In the genomic region with DNA sequence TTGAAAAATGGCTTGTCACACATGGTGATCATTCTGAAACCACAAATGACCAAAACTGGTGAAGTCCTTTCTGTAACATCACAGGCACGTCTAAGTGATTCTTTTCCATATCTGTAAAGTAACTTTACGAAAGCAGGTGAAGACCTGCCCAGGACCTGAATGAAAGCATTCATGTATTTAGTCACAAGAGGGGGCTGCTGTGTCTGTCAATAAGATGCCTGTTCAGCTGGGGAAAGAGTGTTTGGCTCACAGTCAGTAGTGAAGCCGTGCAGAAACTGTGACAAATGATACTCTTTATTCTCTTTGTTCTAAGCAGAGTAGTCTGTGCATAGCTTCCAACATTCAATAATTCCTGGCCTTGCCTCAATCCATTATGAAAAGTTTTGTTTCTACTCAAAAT, we compare ENCODE assay signal across 8 cellular contexts.
DNase-seq lines count a peak whose midpoint lies in the region; ATAC-seq, FAIRE-seq and TF ChIP-seq lines count a peak whose summit lies in the region.

No MANE protein-coding gene starts in this region.

- no peaks in the 10 kb centered on the region for H3K79me2 ChIP-seq in OCI-LY3 (ENCODE audit: low read length)

- H3K36me3 ChIP-seq in OCI-LY3 (replicated peaks; ENCODE audit: low read depth, low read length) (no peaks in the 10 kb centered on the region), small intestine (ENCODE audit: control insufficient read depth in 2 of 2, insufficient read depth in 2 of 2, low read length in 2 of 2) (no peaks in the 10 kb centered on the region), prostate gland (no peaks in the 10 kb centered on the region)

- TF ChIP-seq POLR2A in prostate gland (IDR thresholded peaks at IDR 0.05): no peak

- 0 out of 2 replicates have a peak overlapping the region, but pooled peaks have one; percentile 3 for H2AFZ ChIP-seq in OCI-LY3 (ENCODE audit: low read depth, low read length)

- peaks cover 55% of the 10 kb centered on the region for H3K27me3 ChIP-seq in OCI-LY3 (ENCODE audit: low read depth, low read length)
- peaks cover 0 to 10% (median 0%) of the 10 kb centered on the region in 45 donors for H3K27me3 ChIP-seq in dorsolateral prefrontal cortex
- H3K27me3 ChIP-seq in small intestine (ENCODE audit: control insufficient read depth in 2 of 2, insufficient read depth in 2 of 2, low read length in 2 of 2): no peaks in the 10 kb centered on the region
- H3K27me3 ChIP-seq in prostate gland (replicated peaks; ENCODE audit: insufficient read depth): no peaks in the 10 kb centered on the region

- no peak for FAIRE-seq in small intestine (lab: Jason Lieb, UNC)

- no peaks in the 10 kb centered on the region for H3K9me3 ChIP-seq in OCI-LY3 (ENCODE audit: insufficient read depth, low read length)
- no peaks in the 10 kb centered on the region for H3K9me3 ChIP-seq in small intestine (ENCODE audit: control insufficient read depth, low read depth)
- H3K9me3 ChIP-seq in prostate gland: no peaks in the 10 kb centered on the region

- DNase-seq in ELR (ENCODE audit: low read depth) (peak; percentile 3), dorsolateral prefrontal cortex (peak in 2 of 10 donors; percentile 39 to 41), small intestine (peak; percentile 31), cerebellum (ENCODE audit: low spot score) (no peak), prostate gland (ENCODE audit: low spot score) (no peak)

- H3K4me1 ChIP-seq in OCI-LY3 (ENCODE audit: low read length) (no peaks in the 10 kb centered on the region), small intestine (ENCODE audit: control insufficient read depth in 2 of 2, insufficient read depth in 1 of 2, low read depth in 1 of 2, low read length in 1 of 2) (no peaks in the 10 kb centered on the region), prostate gland (replicated peaks) (no peaks in the 10 kb centered on the region)

- ATAC-seq in GM21576 (IDR thresholded peaks at IDR 0.05; ENCODE audit: unreplicated experiment) (peak; percentile 69), HG03095 (IDR thresholded peaks at IDR 0.05; ENCODE audit: unreplicated experiment) (no peak)

- no peak overlapping the region for H3K9ac ChIP-seq in OCI-LY3 (ENCODE audit: low read length)

- H3K27ac ChIP-seq in OCI-LY3 (ENCODE audit: low read length) (no peak overlapping the region), dorsolateral prefrontal cortex (no peak overlapping the region), small intestine (ENCODE audit: low read depth in 1 of 2, low read length in 1 of 2) (no peak overlapping the region), prostate gland (no peak overlapping the region)

- WGBS in small intestine, 3 donors: 8 to 33% (median 13%) methylated on average over 3 of the region's 3 CpGs
- 15% methylated on average over 3 of the region's 3 CpGs for WGBS in prostate gland

- intact Hi-C loops in dorsolateral prefrontal cortex (cut with DNase I) (no loop called here), prostate gland (cut with DNase I) (no loop called here)

- H3K4me2 ChIP-seq in OCI-LY3 (ENCODE audit: low read length): peak overlapping the region; percentile 26; the same call in 1 of the 2 replicates

- no peaks in the 10 kb centered on the region for H4K20me1 ChIP-seq in OCI-LY3 (ENCODE audit: insufficient read depth, low read length)

- peak; percentile 53 for TF ChIP-seq CTCF in OCI-LY3 (IDR thresholded peaks at IDR 0.05; ENCODE audit: low read depth, low read length)
- TF ChIP-seq CTCF in dorsolateral prefrontal cortex (IDR thresholded peaks at IDR 0.05 in 54 of 56, conservative IDR thresholded peaks at IDR 0.05 in 2 of 56; ENCODE audit: low read depth in 1 of 56, partially characterized antibody in 56 of 56): peak in 43 of 56 donors; percentile 10 to 71 (median 41)
- TF ChIP-seq CTCF in prostate gland (IDR thresholded peaks at IDR 0.05): peak in 2 of 4 experiments; percentile 23 to 29

- H3K4me3 ChIP-seq in OCI-LY3 (ENCODE audit: low read length) (no peak overlapping the region), dorsolateral prefrontal cortex (no peak overlapping the region), small intestine (ENCODE audit: low read depth in 1 of 2, low read length in 2 of 2) (no peak overlapping the region), prostate gland (no peak overlapping the region)

Comparison
In these comparisons a context has a peak if more than half of its experiments do, and no peak if none do; other contexts are left out.
1. DNase-seq: peak in ELR (single experiment) and small intestine (single experiment); none in cerebellum (single experiment) and prostate gland (single experiment).